1 cellular context compared by ENCODE assay signal in genomic region chr9:79193506-79194223, GRCh38.
TF ChIP-seq lines count a peak whose summit lies in the region.

No MANE protein-coding gene starts in this region.

TF ChIP-seq in GM23338, 12 proteins besides CTCF, POLR2A, EP300 and RAD21 (continued from another document):
- TF ChIP-seq, protein P1, sequence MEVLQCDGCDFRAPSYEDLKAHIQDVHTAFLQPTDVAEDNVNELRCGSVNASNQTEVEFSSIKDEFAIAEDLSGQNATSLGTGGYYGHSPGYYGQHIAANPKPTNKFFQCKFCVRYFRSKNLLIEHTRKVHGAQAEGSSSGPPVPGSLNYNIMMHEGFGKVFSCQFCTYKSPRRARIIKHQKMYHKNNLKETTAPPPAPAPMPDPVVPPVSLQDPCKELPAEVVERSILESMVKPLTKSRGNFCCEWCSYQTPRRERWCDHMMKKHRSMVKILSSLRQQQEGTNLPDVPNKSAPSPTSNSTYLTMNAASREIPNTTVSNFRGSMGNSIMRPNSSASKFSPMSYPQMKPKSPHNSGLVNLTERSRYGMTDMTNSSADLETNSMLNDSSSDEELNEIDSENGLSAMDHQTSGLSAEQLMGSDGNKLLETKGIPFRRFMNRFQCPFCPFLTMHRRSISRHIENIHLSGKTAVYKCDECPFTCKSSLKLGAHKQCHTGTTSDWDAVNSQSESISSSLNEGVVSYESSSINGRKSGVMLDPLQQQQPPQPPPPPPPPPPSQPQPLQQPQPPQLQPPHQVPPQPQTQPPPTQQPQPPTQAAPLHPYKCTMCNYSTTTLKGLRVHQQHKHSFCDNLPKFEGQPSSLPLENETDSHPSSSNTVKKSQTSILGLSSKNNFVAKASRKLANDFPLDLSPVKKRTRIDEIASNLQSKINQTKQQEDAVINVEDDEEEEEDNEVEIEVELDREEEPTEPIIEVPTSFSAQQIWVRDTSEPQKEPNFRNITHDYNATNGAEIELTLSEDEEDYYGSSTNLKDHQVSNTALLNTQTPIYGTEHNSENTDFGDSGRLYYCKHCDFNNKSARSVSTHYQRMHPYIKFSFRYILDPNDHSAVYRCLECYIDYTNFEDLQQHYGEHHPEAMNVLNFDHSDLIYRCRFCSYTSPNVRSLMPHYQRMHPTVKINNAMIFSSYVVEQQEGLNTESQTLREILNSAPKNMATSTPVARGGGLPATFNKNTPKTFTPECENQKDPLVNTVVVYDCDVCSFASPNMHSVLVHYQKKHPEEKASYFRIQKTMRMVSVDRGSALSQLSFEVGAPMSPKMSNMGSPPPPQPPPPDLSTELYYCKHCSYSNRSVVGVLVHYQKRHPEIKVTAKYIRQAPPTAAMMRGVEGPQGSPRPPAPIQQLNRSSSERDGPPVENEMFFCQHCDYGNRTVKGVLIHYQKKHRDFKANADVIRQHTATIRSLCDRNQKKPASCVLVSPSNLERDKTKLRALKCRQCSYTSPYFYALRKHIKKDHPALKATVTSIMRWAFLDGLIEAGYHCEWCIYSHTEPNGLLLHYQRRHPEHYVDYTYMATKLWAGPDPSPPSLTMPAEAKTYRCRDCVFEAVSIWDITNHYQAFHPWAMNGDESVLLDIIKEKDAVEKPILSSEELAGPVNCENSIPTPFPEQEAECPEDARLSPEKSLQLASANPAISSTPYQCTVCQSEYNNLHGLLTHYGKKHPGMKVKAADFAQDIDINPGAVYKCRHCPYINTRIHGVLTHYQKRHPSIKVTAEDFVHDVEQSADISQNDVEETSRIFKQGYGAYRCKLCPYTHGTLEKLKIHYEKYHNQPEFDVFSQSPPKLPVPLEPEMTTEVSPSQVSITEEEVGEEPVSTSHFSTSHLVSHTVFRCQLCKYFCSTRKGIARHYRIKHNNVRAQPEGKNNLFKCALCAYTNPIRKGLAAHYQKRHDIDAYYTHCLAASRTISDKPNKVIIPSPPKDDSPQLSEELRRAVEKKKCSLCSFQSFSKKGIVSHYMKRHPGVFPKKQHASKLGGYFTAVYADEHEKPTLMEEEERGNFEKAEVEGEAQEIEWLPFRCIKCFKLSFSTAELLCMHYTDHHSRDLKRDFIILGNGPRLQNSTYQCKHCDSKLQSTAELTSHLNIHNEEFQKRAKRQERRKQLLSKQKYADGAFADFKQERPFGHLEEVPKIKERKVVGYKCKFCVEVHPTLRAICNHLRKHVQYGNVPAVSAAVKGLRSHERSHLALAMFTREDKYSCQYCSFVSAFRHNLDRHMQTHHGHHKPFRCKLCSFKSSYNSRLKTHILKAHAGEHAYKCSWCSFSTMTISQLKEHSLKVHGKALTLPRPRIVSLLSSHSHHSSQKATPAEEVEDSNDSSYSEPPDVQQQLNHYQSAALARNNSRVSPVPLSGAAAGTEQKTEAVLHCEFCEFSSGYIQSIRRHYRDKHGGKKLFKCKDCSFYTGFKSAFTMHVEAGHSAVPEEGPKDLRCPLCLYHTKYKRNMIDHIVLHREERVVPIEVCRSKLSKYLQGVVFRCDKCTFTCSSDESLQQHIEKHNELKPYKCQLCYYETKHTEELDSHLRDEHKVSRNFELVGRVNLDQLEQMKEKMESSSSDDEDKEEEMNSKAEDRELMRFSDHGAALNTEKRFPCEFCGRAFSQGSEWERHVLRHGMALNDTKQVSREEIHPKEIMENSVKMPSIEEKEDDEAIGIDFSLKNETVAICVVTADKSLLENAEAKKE (CRISPR knock-in tag; IDR thresholded peaks at IDR 0.05) = no peak
- no peak for TF ChIP-seq ZNF331 (CRISPR knock-in tag; IDR thresholded peaks at IDR 0.05; ENCODE audit: low read depth)
- no peak for TF ChIP-seq ZNF114 (CRISPR knock-in tag; IDR thresholded peaks at IDR 0.05)
- no peak for TF ChIP-seq ETS1 (IDR thresholded peaks at IDR 0.05)
- no peak for TF ChIP-seq POLR2AphosphoS5 (IDR thresholded peaks at IDR 0.05; ENCODE audit: low read depth)
- TF ChIP-seq NANOG (IDR thresholded peaks at IDR 0.05; ENCODE audit: borderline replicate concordance) = no peak
- no peak for TF ChIP-seq REST (IDR thresholded peaks at IDR 0.05; ENCODE audit: unreplicated experiment)
- no peak for TF ChIP-seq JUNB (IDR thresholded peaks at IDR 0.05; ENCODE audit: unreplicated experiment)
- TF ChIP-seq STAT1 (IDR thresholded peaks at IDR 0.05; ENCODE audit: unreplicated experiment) = no peak
- no peak for TF ChIP-seq CREB1 (CRISPR knock-in tag; IDR thresholded peaks at IDR 0.05; ENCODE audit: low read depth)
